In genomic region chr12:13365782-13366366, GRCh38 we compare ENCODE assay signal across 1 cellular context.
TF ChIP-seq lines count a peak whose summit lies in the region.

No MANE protein-coding gene starts in this region.

TF ChIP-seq in SK-N-SH, 30 proteins besides CTCF, POLR2A, EP300 and RAD21 (continued from another document):
- TF ChIP-seq ZBTB33 (IDR thresholded peaks at IDR 0.05; ENCODE audit: borderline replicate concordance, low read depth) (no peak), RFX5 (IDR thresholded peaks at IDR 0.05; ENCODE audit: low read length) (no peak)
TF ChIP-seq in SK-N-SH: peak in this region for 0.
